Comparison of ENCODE assay signal across 13 cellular contexts in genomic region chr9:113503613-113504230, GRCh38. TPM values are rescaled to one million over a fixed set of nuclear protein-coding genes. Genes with fewer than 3 reads are reported as not detected.
DNase-seq lines count a peak whose midpoint lies in the region; ATAC-seq and TF ChIP-seq lines count a peak whose summit lies in the region.
"Had no signal": no experiment of that assay in that cellular context is flagged by ENCODE, and none has a peak within 500 bp of the region (broad histone marks: within the 10 kb centered on the region; RNA-seq: fewer than 3 reads in every experiment).

No MANE protein-coding gene starts in this region.

- H3K4me3 ChIP-seq in fibroblast of pulmonary artery (replicated peaks; ENCODE audit: low read depth, low read length): no peak overlapping the region
- H3K4me3 ChIP-seq in tibial artery: peak overlapping the region; percentile 3 to 14

- H3K27ac Mint-ChIP-seq in neural crest cell (ENCODE audit: unreplicated experiment): peak overlapping the region; percentile 72

- peak overlapping the region; percentile 71 to 73 for H3K27ac ChIP-seq in tibial artery

- intact Hi-C loops in tibial artery (cut with DNase I; ENCODE audit: low total_unique reads): no loop called here

- TF ChIP-seq CTCF in fibroblast of pulmonary artery (IDR thresholded peaks at IDR 0.05; ENCODE audit: low read length, missing control alignments): no peak
- TF ChIP-seq CTCF in neural crest cell (conservative IDR thresholded peaks at IDR 0.05): no peak
- TF ChIP-seq CTCF in tibial artery (IDR thresholded peaks at IDR 0.05): no peak

- peaks cover 12 to 29% (median 21%) of the 10 kb centered on the region in 3 donors for H3K36me3 ChIP-seq in tibial artery

- H3K9me3 Mint-ChIP-seq in neural crest cell: no peaks in the 10 kb centered on the region
- H3K9me3 Mint-ChIP-seq: CD8-positive, alpha-beta memory T cell had no signal

- no peaks in the 10 kb centered on the region for H3K27me3 Mint-ChIP-seq in neural crest cell (ENCODE audit: low read depth)

- no peaks in the 10 kb centered on the region for H3K27me3 ChIP-seq in tibial artery

- peaks cover 0 to 52% (median 23%) of the 10 kb centered on the region in 4 donors for H3K4me1 ChIP-seq in tibial artery

- peak; percentile 36 for DNase-seq in activated effector memory CD4-positive, alpha-beta T cell treated with anti-CD3 and anti-CD28 coated beads, Interleukin-2, amount 50 U/mL, for 16 hours
- no peak for DNase-seq in activated effector memory CD4-positive, alpha-beta T cell treated with Interleukin-2 at 50 U/mL for 16 hours
- DNase-seq in fibroblast of pulmonary artery (ENCODE audit: low read depth) (peak; percentile 73), neural crest cell (ENCODE audit: low read depth, low spot score) (no peak), tibial artery (no peak), T-helper 1 cell (no peak), CD1c-positive myeloid dendritic cell (ENCODE audit: extremely low spot score) (no peak)
- DNase-seq: activated T-cell treated with anti-CD3 and anti-CD28 coated beads, Interleukin-2, amount 50 U/mL, for 48 hours; amygdala; CD8-positive, alpha-beta memory T cell; MM.1S; NCI-H2171 had no signal

- H3K36me3 Mint-ChIP-seq in neural crest cell (ENCODE audit: low read depth): peaks cover 2% of the 10 kb centered on the region
- H3K36me3 Mint-ChIP-seq: CD8-positive, alpha-beta memory T cell had no signal

- H3K9me3 ChIP-seq in tibial artery: no peaks in the 10 kb centered on the region

- peaks cover 80% of the 10 kb centered on the region for H3K4me1 Mint-ChIP-seq in neural crest cell

- no peak overlapping the region for H3K4me3 Mint-ChIP-seq in neural crest cell
- H3K4me3 Mint-ChIP-seq: CD8-positive, alpha-beta memory T cell had no signal

- ATAC-seq in GM18520 (IDR thresholded peaks at IDR 0.05; ENCODE audit: unreplicated experiment): no peak

RNA-seq across cellular contexts. Expression of gene RGS3, which starts 40.2 kb away (rescaled TPM):
- 36.7 and 41.0 TPM in 2 replicates for total RNA-seq in neural crest cell

Comparison
In these comparisons a context has a peak if more than half of its experiments do, and no peak if none do; other contexts are left out.
1. DNase-seq: peak in activated effector memory CD4-positive, alpha-beta T cell treated with anti-CD3 and anti-CD28 coated beads, Interleukin-2, amount 50 U/mL, for 16 hours (single experiment) and fibroblast of pulmonary artery (single experiment); none in activated effector memory CD4-positive, alpha-beta T cell treated with Interleukin-2 at 50 U/mL for 16 hours (single experiment), neural crest cell (single experiment), tibial artery (0 of 2), T-helper 1 cell (0 of 5) and CD1c-positive myeloid dendritic cell (single experiment).